ENCODE assay signal across 27 cellular contexts in the genomic region with DNA sequence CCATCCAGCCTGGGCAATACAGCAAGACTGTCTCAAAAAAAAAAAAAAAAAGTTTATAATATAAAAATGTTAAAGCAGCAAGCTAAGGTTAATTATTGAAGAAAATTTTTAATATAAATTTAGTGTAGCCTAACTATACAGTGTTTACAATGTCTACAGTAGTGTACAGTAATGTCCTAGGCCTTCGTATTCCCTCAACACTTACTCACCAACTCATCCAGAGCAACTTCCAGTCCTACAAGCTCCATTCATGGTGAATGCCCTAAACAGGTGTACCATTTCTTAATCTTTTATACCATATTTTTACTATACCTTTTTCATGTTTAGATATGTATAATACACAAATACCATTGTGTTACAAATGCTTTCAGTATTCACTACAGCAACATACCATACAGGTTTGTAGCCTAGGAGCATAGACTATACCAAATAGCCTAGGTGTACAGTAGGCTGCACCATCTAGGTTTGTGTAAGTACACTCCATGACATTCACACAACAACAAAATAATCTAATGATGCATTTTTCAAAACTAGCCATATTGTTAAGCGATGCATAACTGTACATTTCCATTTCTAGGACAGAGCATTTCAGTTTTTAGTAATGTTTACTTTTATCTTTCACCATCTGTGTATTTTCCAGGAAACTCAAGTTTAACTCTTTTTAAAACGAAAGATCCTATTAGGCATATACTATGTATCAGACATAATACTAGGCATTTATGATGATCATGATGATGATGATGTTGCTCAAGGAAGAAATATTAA. TPM values are rescaled to one million over a fixed set of nuclear protein-coding genes. Genes with fewer than 3 reads are reported as not detected.
DNase-seq lines count a peak whose midpoint lies in the region; ATAC-seq and TF ChIP-seq lines count a peak whose summit lies in the region.
"Had no signal": no experiment of that assay in that cellular context is flagged by ENCODE, and none has a peak within 500 bp of the region (broad histone marks: within the 10 kb centered on the region; RNA-seq: fewer than 3 reads in every experiment).

No MANE protein-coding gene starts in this region.

- no peak overlapping the region for H3K23ac ChIP-seq in IMR-90 (ENCODE audit: low read depth, low read length)

- H3K56ac ChIP-seq in IMR-90 (ENCODE audit: extremely low read depth, insufficient read depth, low read length): no peak overlapping the region

- H3K36me3 ChIP-seq in IMR-90 (ENCODE audit: control insufficient read depth, insufficient read depth, low read length) (0 out of 2 replicates have a peak, but pooled peaks cover under 1% of the 10 kb centered on the region), left lung (no peaks in the 10 kb centered on the region)
- H3K36me3 ChIP-seq in CD8-positive, alpha-beta T cell (ENCODE audit: insufficient read depth, low read length): no peaks in the 10 kb centered on the region
- H3K36me3 ChIP-seq: breast epithelium had no signal

- peaks cover 13 to 53% of the 10 kb centered on the region in 2 experiments for H3K79me1 ChIP-seq in IMR-90 (ENCODE audit: low read depth in 1 of 2, low read length in 2 of 2)

- H2BK20ac ChIP-seq in IMR-90 (ENCODE audit: low read depth, low read length): no peak overlapping the region

- H3K9ac ChIP-seq in IMR-90 (ENCODE audit: low read depth, low read length): no peak overlapping the region
- H3K9ac ChIP-seq: BLaER1 treated with 17β-estradiol and CSF1 and Interleukin-3, amounts not matched to agents 10 nM and 100 nM had no signal

- no peak overlapping the region for H3K4me2 ChIP-seq in IMR-90 (ENCODE audit: low read depth, low read length)
- H3K4me2 ChIP-seq: BLaER1 treated with 17β-estradiol and CSF1 and Interleukin-3, amounts not matched to agents 10 nM and 100 nM; GM23338; PC-9 had no signal

- H3K27ac Mint-ChIP-seq in CD8-positive, alpha-beta T cell: no peak overlapping the region
- H3K27ac Mint-ChIP-seq: activated naive CD8-positive, alpha-beta T cell treated with anti-CD3 and anti-CD28 coated beads for 36 hours; GM23338; nephron had no signal

- TF ChIP-seq CTCF in IMR-90 (conservative IDR thresholded peaks at IDR 0.05; ENCODE audit: low read depth, low read length) (no peak), left lung (IDR thresholded peaks at IDR 0.05) (no peak)
- TF ChIP-seq CTCF in CD8-positive, alpha-beta T cell (IDR thresholded peaks at IDR 0.05): no peak

- no peak overlapping the region for H3K4me3 ChIP-seq in IMR-90 (ENCODE audit: insufficient read depth, low read depth, low read length)
- H3K4me3 ChIP-seq in left lung: no peak overlapping the region
- no peak overlapping the region for H3K4me3 ChIP-seq in CD8-positive, alpha-beta T cell (ENCODE audit: low read depth, low read length)
- H3K4me3 ChIP-seq: BLaER1 treated with 17β-estradiol and CSF1 and Interleukin-3, amounts not matched to agents 10 nM and 100 nM; breast epithelium; GM23338; PC-9 had no signal

- H3K4me1 ChIP-seq in IMR-90 (ENCODE audit: control insufficient read depth, insufficient read depth, low read length): peaks cover 2% of the 10 kb centered on the region; the same call in 1 of the 2 replicates
- no peaks in the 10 kb centered on the region for H3K4me1 ChIP-seq in left lung
- peaks cover 5% of the 10 kb centered on the region for H3K4me1 ChIP-seq in CD8-positive, alpha-beta T cell (ENCODE audit: insufficient read depth, low read length)
- H3K4me1 ChIP-seq: breast epithelium, Caco-2 had no signal

- CTCF ChIA-PET in IMR-90 (lab: Yijun Ruan, JAX): interaction anchor here (1.2 kb wide), 1 partner anchor 179 kb away, joined by 3 read pairs; no protein-coding TSS in a partner anchor
- CTCF ChIA-PET in CD8-positive, alpha-beta T cell (lab: Charles Lee): no interaction called here

- H3K9me3 Mint-ChIP-seq in CD8-positive, alpha-beta T cell: no peaks in the 10 kb centered on the region
- H3K9me3 Mint-ChIP-seq: GM23338 had no signal

- H4K91ac ChIP-seq in IMR-90 (ENCODE audit: insufficient read depth, low read depth, low read length): no peak overlapping the region

- no peaks in the 10 kb centered on the region for H3K27me3 Mint-ChIP-seq in CD8-positive, alpha-beta T cell (ENCODE audit: low read depth)
- H3K27me3 Mint-ChIP-seq: activated naive CD8-positive, alpha-beta T cell treated with anti-CD3 and anti-CD28 coated beads for 36 hours; stimulated activated naive B cell treated with anti-CD40 and anti-IgM and Interleukin-4, amounts not matched to agents 10 μg/mL and 1 μg/mL and 100 μg/mL, for 72 hours had no signal

- dilution Hi-C loops in IMR-90 (cut with HindIII; ENCODE audit: low sequenced_read_pairs, unreplicated experiment): no loop called here

- no peak overlapping the region for H3K14ac ChIP-seq in IMR-90 (replicated peaks; ENCODE audit: low read depth, low read length)

- no peak for TF ChIP-seq RAD21 in IMR-90 (IDR thresholded peaks at IDR 0.05; ENCODE audit: low read length)

- H2AFZ ChIP-seq in IMR-90 (replicated peaks; ENCODE audit: low read length, poor library complexity): no peak overlapping the region
- H2AFZ ChIP-seq: GM23338, PC-9 had no signal

- H3K9me3 ChIP-seq in IMR-90 (ENCODE audit: control insufficient read depth, insufficient read depth, low read length): no peaks in the 10 kb centered on the region
- H3K9me3 ChIP-seq in left lung: no peaks in the 10 kb centered on the region
- H3K9me3 ChIP-seq in CD8-positive, alpha-beta T cell (ENCODE audit: low read length): no peaks in the 10 kb centered on the region
- H3K9me3 ChIP-seq: breast epithelium, Caco-2 had no signal

- ATAC-seq in GM18502 (IDR thresholded peaks at IDR 0.05; ENCODE audit: poor library complexity, unreplicated experiment) (peak; percentile 20), GM19023 (IDR thresholded peaks at IDR 0.05; ENCODE audit: unreplicated experiment) (peak; percentile 19), IMR-90 (ENCODE audit: low read depth) (peak; percentile 27; the same call in 1 of the 2 replicates), left lung (peak; percentile 17)
- no peak for ATAC-seq in CD8-positive, alpha-beta T cell
- ATAC-seq: GM23338; Right ventricle myocardium inferior; stimulated activated naive B cell treated with anti-CD40 and anti-IgM and Interleukin-4, amounts not matched to agents 10 μg/mL and 1 μg/mL and 100 μg/mL, for 72 hours had no signal

- H4K8ac ChIP-seq in IMR-90 (ENCODE audit: low read depth in 2 of 2, low read length in 2 of 2): no peak overlapping the region

- peaks cover 30% of the 10 kb centered on the region for H3K36me3 Mint-ChIP-seq in CD8-positive, alpha-beta T cell

- H4K20me1 ChIP-seq in IMR-90 (ENCODE audit: insufficient read depth, low read length): peaks cover 8% of the 10 kb centered on the region

- no peaks in the 10 kb centered on the region for H3K9me1 ChIP-seq in IMR-90 (ENCODE audit: insufficient read depth, low read length)

- no peak overlapping the region for H3K18ac ChIP-seq in IMR-90 (ENCODE audit: low read depth, low read length)

- H3K27me3 ChIP-seq in IMR-90 (ENCODE audit: control insufficient read depth, insufficient read depth, low read length) (no peaks in the 10 kb centered on the region), left lung (no peaks in the 10 kb centered on the region)
- H3K27me3 ChIP-seq in CD8-positive, alpha-beta T cell (ENCODE audit: insufficient read depth, low read length): no peaks in the 10 kb centered on the region
- H3K27me3 ChIP-seq: BLaER1 treated with 17β-estradiol and CSF1 and Interleukin-3, amounts not matched to agents 10 nM and 100 nM; breast epithelium had no signal

- H3K27ac ChIP-seq in IMR-90 (ENCODE audit: insufficient read depth, low read length) (no peak overlapping the region), left lung (no peak overlapping the region)
- H3K27ac ChIP-seq in CD8-positive, alpha-beta T cell (ENCODE audit: low read depth, low read length): no peak overlapping the region
- H3K27ac ChIP-seq: BLaER1 treated with 17β-estradiol and CSF1 and Interleukin-3, amounts not matched to agents 10 nM and 100 nM; breast epithelium; HL-60; PC-9 had no signal

- intact Hi-C loops in IMR-90 (cut with micrococcal nuclease): no loop called here
- intact Hi-C loops in left lung (cut with DNase I): no loop called here
- intact Hi-C loops in CD8-positive, alpha-beta T cell (cut with DNase I, micrococcal nuclease): no loop called here

- no peak overlapping the region for H2BK120ac ChIP-seq in IMR-90 (ENCODE audit: low read depth, low read length)

- H2BK5ac ChIP-seq in IMR-90 (ENCODE audit: low read depth, low read length, poor library complexity, severe bottlenecking): no peak overlapping the region

- H3K4me3 Mint-ChIP-seq in CD8-positive, alpha-beta T cell: no peak overlapping the region
- H3K4me3 Mint-ChIP-seq: activated naive CD8-positive, alpha-beta T cell treated with anti-CD3 and anti-CD28 coated beads for 36 hours; GM23338; nephron; stimulated activated naive B cell treated with anti-CD40 and anti-IgM and Interleukin-4, amounts not matched to agents 10 μg/mL and 1 μg/mL and 100 μg/mL, for 72 hours had no signal

- no peak overlapping the region for H2AK5ac ChIP-seq in IMR-90 (ENCODE audit: low read depth, low read length)

- no peak overlapping the region for H2BK15ac ChIP-seq in IMR-90 (ENCODE audit: low read depth, low read length)

- BruUV-seq in IMR-90 (replicated peaks; lab: Mats Ljungman, UMichigan): no TSS peak

- DNase-seq in IMR-90 (no peak), left lung (no peak), dedifferentiated amniotic fluid mesenchymal stem cell (ENCODE audit: extremely low spot score) (no peak), NCI-H2081 treated with DMSO at 0.1 percent for 48 hours (lab: John Stamatoyannopoulos, UW) (no peak)
- DNase-seq in CD8-positive, alpha-beta T cell: no peak
- DNase-seq: activated CD4-positive, alpha-beta T cell treated with anti-CD3 and anti-CD28 coated beads for 1 hour; activated effector memory CD4-positive, alpha-beta T cell treated with anti-CD3 and anti-CD28 coated beads, Interleukin-2, amount 50 U/mL, for 16 hours; activated naive CD8-positive, alpha-beta T cell treated with anti-CD3 and anti-CD28 coated beads for 36 hours; DMS79 treated with DMSO at 0.1 percent for 48 hours; GDM1; Karpas-422; NCI-H1417; NCI-H2081; NCI-H226; NCI-H69; PC-9; stimulated activated naive B cell treated with anti-CD40 and anti-IgM and Interleukin-4, amounts not matched to agents 10 μg/mL and 1 μg/mL and 100 μg/mL, for 72 hours; substantia nigra had no signal

- POLR2A ChIA-PET in IMR-90 (lab: Charles Lee; ENCODE audit: unreplicated experiment): interaction anchor here (0.6 kb wide), 1 partner anchor 1654 kb away, joined by 3 read pairs; no protein-coding TSS in a partner anchor
- POLR2A ChIA-PET in CD8-positive, alpha-beta T cell (lab: Charles Lee): interaction anchor here (0.6 to 0.7 kb wide), 2 partner anchors 40 to 54 kb away, joined by 3 read pairs; no protein-coding TSS in a partner anchor

- no CpG with 5 or more reads among the region's 3 CpGs for WGBS in IMR-90 (ENCODE audit: extremely low coverage in 2 of 2, insufficient read length in 1 of 2), 2 experiments

- no peak for TF ChIP-seq POLR2A in IMR-90 (IDR thresholded peaks at IDR 0.05; ENCODE audit: low read depth, low read length)

- peaks cover 54% of the 10 kb centered on the region for H3K4me1 Mint-ChIP-seq in CD8-positive, alpha-beta T cell (ENCODE audit: low read depth)
- H3K4me1 Mint-ChIP-seq: GM23338, nephron had no signal

- H4K5ac ChIP-seq in IMR-90 (ENCODE audit: low read depth, low read length): no peak overlapping the region

- in situ Hi-C loops in IMR-90 (cut with MboI; ENCODE audit: low sequenced_read_pairs): no loop called here

- no peak overlapping the region for H3K4ac ChIP-seq in IMR-90 (ENCODE audit: low read depth, low read length)

- no peak overlapping the region for H2AK9ac ChIP-seq in IMR-90 (replicated peaks; ENCODE audit: low read depth, low read length, poor library complexity)

RNA-seq across cellular contexts. Expression of a gene that starts 43.3 kb away (rescaled TPM):
- total RNA-seq in IMR-90 (2012; rRNA removed) (8.1 and 10.0 TPM in 2 replicates), left lung (10 to 100 TPM; 21.6 to 21.8 TPM)
- 7.0 and 7.3 TPM in 2 replicates for polyA plus RNA-seq in IMR-90 (2012; rRNA removed)
- polyA plus RNA-seq in IMR-90 (2012; cell fraction: cytosol; rRNA removed): 1.3 and 2.4 TPM in 2 replicates
- polyA plus RNA-seq in IMR-90 (2012; cell fraction: nucleus; rRNA removed; ENCODE audit: low replicate concordance): 4.7 and 14.9 TPM in 2 replicates
- total RNA-seq in CD8-positive, alpha-beta T cell: 10 to 100 TPM; 24.8 to 25.9 TPM
